In the genomic region with DNA sequence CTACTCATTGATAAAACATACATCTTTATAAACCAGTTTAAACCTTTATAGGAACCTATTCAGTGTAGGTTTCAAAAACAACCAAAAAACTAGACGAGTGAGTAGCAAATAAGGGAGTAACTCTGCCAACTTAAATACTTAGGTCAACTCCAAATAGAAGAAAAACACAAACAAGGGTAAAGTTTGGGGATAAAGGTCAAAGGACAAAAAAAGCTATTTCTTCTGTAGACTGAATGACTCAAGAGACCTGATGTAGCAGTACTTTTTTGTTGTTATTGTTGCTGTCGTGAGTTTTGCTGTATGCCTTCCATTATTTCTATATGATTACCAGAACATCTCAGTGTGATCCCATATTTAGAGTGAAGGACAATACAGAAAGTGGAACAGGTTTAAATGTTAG, we compare ENCODE assay signal across 8 cellular contexts.
"Had no signal": no experiment of that assay in that cellular context is flagged by ENCODE, and none has a peak within 500 bp of the region (broad histone marks: within the 10 kb centered on the region; RNA-seq: fewer than 3 reads in every experiment).

No MANE protein-coding gene starts in this region.

- DNase-seq: GDM1, GF-D8 had no signal

- FAIRE-seq: G401.6, GM12878, GM12891, GM12892, GM18507, GM19239 had no signal

- ATAC-seq: GM12878 had no signal

- H3K4me3 ChIP-seq: GM12878 had no signal
